In the genomic region with DNA sequence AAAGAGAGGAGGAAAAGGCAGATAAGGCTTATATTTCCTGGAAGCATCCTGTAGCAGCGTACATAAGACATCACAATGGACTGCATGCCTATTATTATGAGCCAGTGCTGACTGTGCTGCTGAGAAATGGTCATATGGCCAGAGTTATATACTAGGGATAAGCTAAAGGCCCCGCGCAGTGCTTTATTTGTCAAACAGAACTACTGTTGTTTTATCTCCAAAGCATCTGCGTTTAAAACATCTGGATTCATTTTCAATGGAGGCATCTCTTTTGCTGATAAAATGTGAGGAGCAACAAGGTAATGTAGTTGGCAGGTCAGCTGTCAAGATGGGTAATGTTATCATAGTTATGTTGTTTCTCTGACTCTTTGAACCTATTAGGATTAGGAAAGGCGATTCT, we compare ENCODE assay signal across 9 cellular contexts. TPM values are rescaled to one million over a fixed set of nuclear protein-coding genes. Genes with fewer than 3 reads are reported as not detected.
"Had no signal": no experiment of that assay in that cellular context is flagged by ENCODE, and none has a peak within 500 bp of the region (broad histone marks: within the 10 kb centered on the region; RNA-seq: fewer than 3 reads in every experiment).

No MANE protein-coding gene starts in this region.

- H3K4me2 ChIP-seq: GM23338 had no signal

- H3K27ac ChIP-seq: HL-60 had no signal

- H3K4me3 ChIP-seq: GM23338, K562 had no signal

- ATAC-seq: GM23338, K562 had no signal

- H2AFZ ChIP-seq: GM23338 had no signal

- H3K4me3 Mint-ChIP-seq: GM23338, H9 had no signal

- H3K4me1 Mint-ChIP-seq: GM23338, H9 had no signal

- H3K27ac Mint-ChIP-seq: GM23338, H9 had no signal

- DNase-seq: H9, HCEC 1CT, IMR-90 had no signal

- FAIRE-seq: H1, H54, K562 had no signal

RNA-seq across cellular contexts. Expression of gene LMNTD1, which starts 28.0 kb away (rescaled TPM):
- total RNA-seq: GM23338, H1, H9, HT1080, K562 had no signal
- polyA plus RNA-seq: GM23338, H1, K562 had no signal
